ENCODE assay signal across 22 cellular contexts in genomic region chr3:186750316-186750715, GRCh38. TPM values are rescaled to one million over a fixed set of nuclear protein-coding genes. Genes with fewer than 3 reads are reported as not detected.
DNase-seq lines count a peak whose midpoint lies in the region; ATAC-seq, FAIRE-seq and TF ChIP-seq lines count a peak whose summit lies in the region.
"Had no signal": no experiment of that assay in that cellular context is flagged by ENCODE, and none has a peak within 500 bp of the region (broad histone marks: within the 10 kb centered on the region; RNA-seq: fewer than 3 reads in every experiment).

No MANE protein-coding gene starts in this region.

- no peak overlapping the region for H2AFZ ChIP-seq in K562 (ENCODE audit: low read depth, low read length)

- FAIRE-seq in K562 (lab: Jason Lieb, UNC) = no peak
- FAIRE-seq: A204.1, D721Med, G401.6, GM12891 had no signal

- POLR2A ChIA-PET in K562 (lab: Yijun Ruan, JAX) = interaction anchor here (1.5 kb wide), 1 partner anchor 33 kb away, joined by 7 read pairs; the partner anchor contains the start of gene EIF4A2

- no peak overlapping the region for H3K4me3 ChIP-seq in K562
- H3K4me3 ChIP-seq in gastroesophageal sphincter = no peak overlapping the region
- H3K4me3 ChIP-seq: BLaER1 had no signal

- peaks cover 62% of the 10 kb centered on the region for H3K4me1 Mint-ChIP-seq in Calu3 (ENCODE audit: low read depth, unreplicated experiment)
- H3K4me1 Mint-ChIP-seq: CD8-positive, alpha-beta memory T cell had no signal

- no peak overlapping the region for H3K27ac ChIP-seq in K562 (ENCODE audit: extremely low read depth, low read depth, low read length)
- no peak overlapping the region for H3K27ac ChIP-seq in gastroesophageal sphincter
- H3K27ac ChIP-seq: BLaER1 had no signal

- no peaks in the 10 kb centered on the region for H3K36me3 ChIP-seq in K562 (ENCODE audit: control insufficient read depth, insufficient read depth, low read length)
- H3K36me3 ChIP-seq in gastroesophageal sphincter = no peaks in the 10 kb centered on the region
- H3K36me3 ChIP-seq: BE2C, BLaER1 had no signal

- DNase-seq in Calu3 = no peak
- DNase-seq in K562 (ENCODE audit: extremely low read depth in 1 of 4, low spot score in 3 of 4) = no peak
- DNase-seq in iPS-NIHi11 (ENCODE audit: low spot score) = no peak
- DNase-seq: 8988T; ACHN; BE2C; C1 segment of cervical spinal cord; CD4-positive, alpha-beta memory T cell; CD4-positive, CD25-positive, alpha-beta regulatory T cell; CD8-positive, alpha-beta memory T cell; COR-L47; DMS79 treated with DMSO at 0.1 percent for 48 hours; GF-D8 had no signal

- no peaks in the 10 kb centered on the region for H4K20me1 ChIP-seq in K562 (replicated peaks; ENCODE audit: control insufficient read depth, insufficient read depth, low read length)
- H4K20me1 ChIP-seq: BLaER1 had no signal

- no peaks in the 10 kb centered on the region for H3K9me1 ChIP-seq in K562 (ENCODE audit: control insufficient read depth, insufficient read depth, low read length)

- peak overlapping the region; percentile 58 for H3K27ac Mint-ChIP-seq in Calu3 (ENCODE audit: unreplicated experiment)
- H3K27ac Mint-ChIP-seq: CD4-positive, alpha-beta memory T cell; CD4-positive, CD25-positive, alpha-beta regulatory T cell had no signal

- intact Hi-C loops in Calu3 (cut with micrococcal nuclease; ENCODE audit: unreplicated experiment) = no loop called here
- intact Hi-C loops in K562 (cut with micrococcal nuclease) = loop anchor here (5.0 kb wide), 2 partner anchors 53 to 768 kb away; no protein-coding TSS in a partner anchor

- BruUV-seq in Calu3 (replicated peaks; lab: Mats Ljungman, UMichigan) = no TSS peak
- no TSS peak for BruUV-seq in K562 (replicated peaks; lab: Mats Ljungman, UMichigan)

- no peak for TF ChIP-seq RAD21 in K562 (CRISPR knock-in tag; conservative IDR thresholded peaks at IDR 0.05 in 1 of 2, IDR thresholded peaks at IDR 0.05 in 1 of 2)

- CTCF ChIA-PET in Calu3 (lab: Charles Lee) = interaction anchor here (1.2 kb wide), 1 partner anchor 28 kb away, joined by 3 read pairs; no protein-coding TSS in a partner anchor
- CTCF ChIA-PET in K562 (lab: Yijun Ruan, JAX; ENCODE audit: low intra/inter-chr PET ratio) = no interaction called here

- H3K36me3 Mint-ChIP-seq in Calu3 (ENCODE audit: insufficient read depth, unreplicated experiment) = peaks cover 31% of the 10 kb centered on the region
- H3K36me3 Mint-ChIP-seq: CD14-positive monocyte; CD4-positive, alpha-beta memory T cell; CD4-positive, CD25-positive, alpha-beta regulatory T cell; CD8-positive, alpha-beta memory T cell had no signal

- H3K27me3 ChIP-seq in K562 (ENCODE audit: control insufficient read depth in 2 of 2, insufficient read depth in 2 of 2, low read length in 2 of 2) (no peaks in the 10 kb centered on the region), gastroesophageal sphincter (peaks cover 4% of the 10 kb centered on the region)
- H3K27me3 ChIP-seq: BLaER1 had no signal

- H3K9me3 ChIP-seq in K562 (replicated peaks; ENCODE audit: control insufficient read depth, insufficient read depth, low read depth, low read length) = no peaks in the 10 kb centered on the region
- H3K9me3 ChIP-seq in gastroesophageal sphincter = no peaks in the 10 kb centered on the region
- H3K9me3 ChIP-seq: BE2C, BLaER1 had no signal

- TF ChIP-seq EP300 in K562 (IDR thresholded peaks at IDR 0.05; ENCODE audit: low read length) (no peak), gastroesophageal sphincter (IDR thresholded peaks at IDR 0.05) (no peak)

- in situ Hi-C loops in K562 (cut with MboI) = loop anchor here (10.0 kb wide), 1 partner anchor 136 kb away; the partner anchor contains the start of gene AHSG

- TF ChIP-seq CTCF in Calu3 (IDR thresholded peaks at IDR 0.05; ENCODE audit: unreplicated experiment) (no peak), K562 (IDR thresholded peaks at IDR 0.05 in 2 of 3, conservative IDR thresholded peaks at IDR 0.05 in 1 of 3; ENCODE audit: insufficient read depth in 2 of 3, low read depth in 1 of 3, low read length in 3 of 3) (no peak), gastroesophageal sphincter (IDR thresholded peaks at IDR 0.05) (no peak)

- no peaks in the 10 kb centered on the region for H3K79me2 ChIP-seq in K562 (ENCODE audit: control insufficient read depth, insufficient read depth, low read length)

- no peaks in the 10 kb centered on the region for H3K27me3 Mint-ChIP-seq in Calu3 (ENCODE audit: unreplicated experiment)
- H3K27me3 Mint-ChIP-seq: CD4-positive, CD25-positive, alpha-beta regulatory T cell had no signal

- no peak overlapping the region for H3K4me2 ChIP-seq in K562 (ENCODE audit: insufficient read depth, low read length)
- H3K4me2 ChIP-seq: BLaER1 had no signal

- 21% methylated on average over 2 of the region's 2 CpGs for WGBS in K562 (ENCODE audit: insufficient coverage, low coverage, missing lambda C conversion rate)
- WGBS in gastroesophageal sphincter (ENCODE audit: low coverage in 1 of 2), 2 donors = 88 to 100% methylated on average over 1 to 2 of the region's 2 CpGs

- TF ChIP-seq POLR2A in K562 (conservative IDR thresholded peaks at IDR 0.05) (no peak), gastroesophageal sphincter (IDR thresholded peaks at IDR 0.05) (no peak)

- no peaks in the 10 kb centered on the region for H3K9me3 Mint-ChIP-seq in Calu3 (ENCODE audit: low read depth, unreplicated experiment)
- H3K9me3 Mint-ChIP-seq: CD4-positive, alpha-beta memory T cell; CD4-positive, CD25-positive, alpha-beta regulatory T cell; CD8-positive, alpha-beta memory T cell had no signal

- no peak overlapping the region for H3K4me3 Mint-ChIP-seq in Calu3 (ENCODE audit: low read depth, unreplicated experiment)
- H3K4me3 Mint-ChIP-seq: CD14-positive monocyte; CD4-positive, alpha-beta memory T cell; CD4-positive, CD25-positive, alpha-beta regulatory T cell; CD8-positive, alpha-beta memory T cell had no signal

- H3K4me1 ChIP-seq in K562 (replicated peaks in 1 of 2; ENCODE audit: control insufficient read depth in 2 of 2, insufficient read depth in 2 of 2, low read length in 2 of 2) (peaks cover 5 to 6% of the 10 kb centered on the region in 2 experiments; a peak in 3 of 5 replicates), gastroesophageal sphincter (no peaks in the 10 kb centered on the region)
- H3K4me1 ChIP-seq: BE2C had no signal

- no peak overlapping the region for H3K9ac ChIP-seq in K562 (ENCODE audit: insufficient read depth in 1 of 2, low read depth in 2 of 2, low read length in 2 of 2)
- H3K9ac ChIP-seq: BLaER1 had no signal

- no peak for ATAC-seq in K562
- ATAC-seq in gastroesophageal sphincter = no peak

RNA-seq across cellular contexts. Expression of gene EIF4A2, which starts 33.1 kb away (rescaled TPM):
- total RNA-seq in Calu3 (2022) (593 and 650 TPM in 2 replicates), K562 (2014; rRNA removed) (307 and 311 TPM in 2 replicates), K562 (2014; rRNA removed; fragmentation: Illumina TruSeq; extraction: Trizol) (509 and 525 TPM in 2 replicates), K562 (2015; rRNA removed; fragmentation: Illumina TruSeq; extraction: Trizol) (454 and 491 TPM in 2 replicates), K562 (2021) (314 and 345 TPM in 2 replicates), gastroesophageal sphincter (100 to 1,000 TPM; 359 to 660 (median 508) TPM)
- 907 and 2,185 TPM in 2 replicates for total RNA-seq in K562 (2011; cell fraction: chromatin; rRNA removed; ENCODE audit: low replicate concordance)
- 596 and 759 TPM in 2 replicates for total RNA-seq in K562 (2011; cell fraction: nucleolus; rRNA removed)
- 826 and 984 TPM in 2 replicates for total RNA-seq in K562 (2011; cell fraction: nucleoplasm; rRNA removed)
- polyA plus RNA-seq in K562 (2011; rRNA removed) (610 and 754 TPM in 2 replicates), K562 (2014; fragmentation: Illumina TruSeq; extraction: Trizol) (348 and 435 TPM in 2 replicates), K562 (2014; fragmentation: Nextera tagmentation; extraction: Ambion mirVana) (100 to 1,000 TPM; 329 to 333 TPM), K562 (2014; rRNA removed) (486 and 488 TPM in 2 replicates)
- 99.9 and 649 TPM in 2 replicates for polyA plus RNA-seq in K562 (2011; cell fraction: cytosol; rRNA removed)
- 835 and 1,465 TPM in 2 replicates for polyA plus RNA-seq in K562 (2011; cell fraction: nucleus; rRNA removed)
- polyA plus RNA-seq in K562 (2012) = 245 and 306 TPM in 2 replicates
- polyA minus RNA-seq in K562 (2011; rRNA and poly(A)+ RNA removed) = 799 and 873 TPM in 2 replicates
- 331 and 423 TPM in 2 replicates for polyA minus RNA-seq in K562 (2011; cell fraction: cytosol; rRNA and poly(A)+ RNA removed)
- 872 and 1,595 TPM in 2 replicates for polyA minus RNA-seq in K562 (2011; cell fraction: nucleus; rRNA and poly(A)+ RNA removed)

RNA-seq across cellular contexts. Expression of gene KNG1, which starts 33.2 kb away (rescaled TPM):
- not detected in 2 replicates for total RNA-seq in Calu3 (2022)
- total RNA-seq in K562 (2011; cell fraction: chromatin; rRNA removed; ENCODE audit: low replicate concordance) = not detected in 2 replicates
- not detected in 2 replicates for total RNA-seq in K562 (2011; cell fraction: nucleolus; rRNA removed)
- total RNA-seq in K562 (2011; cell fraction: nucleoplasm; rRNA removed) = not detected in 2 replicates
- total RNA-seq in K562 (2014; rRNA removed) = not detected in 2 replicates
- total RNA-seq in K562 (2014; rRNA removed; fragmentation: Illumina TruSeq; extraction: Trizol) = not detected in 2 replicates
- not detected in 2 replicates for total RNA-seq in K562 (2015; rRNA removed; fragmentation: Illumina TruSeq; extraction: Trizol)
- 0.07 and 0.09 TPM in 2 replicates for total RNA-seq in K562 (2021)
- not detected in 2 replicates for polyA plus RNA-seq in K562 (2011; rRNA removed)
- polyA plus RNA-seq in K562 (2011; cell fraction: cytosol; rRNA removed) = not detected in 2 replicates
- not detected in 2 replicates for polyA plus RNA-seq in K562 (2011; cell fraction: nucleus; rRNA removed)
- polyA plus RNA-seq in K562 (2012) = not detected in 2 replicates
- polyA plus RNA-seq in K562 (2014; fragmentation: Illumina TruSeq; extraction: Trizol) = not detected in 2 replicates
- not detected for polyA plus RNA-seq in K562 (2014; fragmentation: Nextera tagmentation; extraction: Ambion mirVana)
- not detected in 2 replicates for polyA plus RNA-seq in K562 (2014; rRNA removed)
- polyA minus RNA-seq in K562 (2011; rRNA and poly(A)+ RNA removed) = not detected in 2 replicates
- not detected in 2 replicates for polyA minus RNA-seq in K562 (2011; cell fraction: cytosol; rRNA and poly(A)+ RNA removed)
- not detected in 2 replicates for polyA minus RNA-seq in K562 (2011; cell fraction: nucleus; rRNA and poly(A)+ RNA removed)
- not detected for total RNA-seq in gastroesophageal sphincter
- total RNA-seq: A673; CD4-positive, alpha-beta memory T cell; CD4-positive, CD25-positive, alpha-beta regulatory T cell; CD8-positive, alpha-beta memory T cell had no signal
- polyA plus RNA-seq: AG04450; CD14-positive monocyte; CD4-positive, alpha-beta memory T cell; CD4-positive, CD25-positive, alpha-beta regulatory T cell; CD8-positive, alpha-beta memory T cell had no signal

RNA-seq across cellular contexts. Expression of gene RFC4, which starts 56.0 kb away (rescaled TPM):
- total RNA-seq in Calu3 (2022) (94.8 and 107 TPM in 2 replicates), K562 (2014; rRNA removed) (127 and 138 TPM in 2 replicates), K562 (2014; rRNA removed; fragmentation: Illumina TruSeq; extraction: Trizol) (191 and 198 TPM in 2 replicates), K562 (2015; rRNA removed; fragmentation: Illumina TruSeq; extraction: Trizol) (162 and 180 TPM in 2 replicates), K562 (2021) (109 and 122 TPM in 2 replicates), gastroesophageal sphincter (10 to 100 TPM in 2 of 4 donors, 1 to 10 TPM in 2; 8.1 to 12.2 (median 10.5) TPM)
- 83.7 and 192 TPM in 2 replicates for total RNA-seq in K562 (2011; cell fraction: chromatin; rRNA removed; ENCODE audit: low replicate concordance)
- 38.6 and 48.2 TPM in 2 replicates for total RNA-seq in K562 (2011; cell fraction: nucleolus; rRNA removed)
- total RNA-seq in K562 (2011; cell fraction: nucleoplasm; rRNA removed) = 72.6 and 72.7 TPM in 2 replicates
- polyA plus RNA-seq in K562 (2011; rRNA removed) (84.9 and 105 TPM in 2 replicates), K562 (2014; fragmentation: Illumina TruSeq; extraction: Trizol) (161 and 181 TPM in 2 replicates), K562 (2014; fragmentation: Nextera tagmentation; extraction: Ambion mirVana) (100 to 1,000 TPM; 180 to 227 TPM), K562 (2014; rRNA removed) (166 and 195 TPM in 2 replicates)
- polyA plus RNA-seq in K562 (2011; cell fraction: cytosol; rRNA removed) = 19.1 and 34.8 TPM in 2 replicates
- polyA plus RNA-seq in K562 (2011; cell fraction: nucleus; rRNA removed) = 177 and 244 TPM in 2 replicates
- polyA plus RNA-seq in K562 (2012) = 127 and 129 TPM in 2 replicates
- 44.9 and 47.6 TPM in 2 replicates for polyA minus RNA-seq in K562 (2011; rRNA and poly(A)+ RNA removed)
- polyA minus RNA-seq in K562 (2011; cell fraction: cytosol; rRNA and poly(A)+ RNA removed) = 28.5 and 30.7 TPM in 2 replicates
- 28.0 and 43.4 TPM in 2 replicates for polyA minus RNA-seq in K562 (2011; cell fraction: nucleus; rRNA and poly(A)+ RNA removed)
